ENCODE assay signal across 12 cellular contexts in genomic region chr5:136518814-136519213, GRCh38.
"Had no signal": no experiment of that assay in that cellular context is flagged by ENCODE, and none has a peak within 500 bp of the region (broad histone marks: within the 10 kb centered on the region; RNA-seq: fewer than 3 reads in every experiment).

No MANE protein-coding gene starts in this region.

- H3K4me1 ChIP-seq: ascending aorta, upper lobe of right lung had no signal

- H3K27me3 ChIP-seq: ascending aorta, cardiac muscle cell, upper lobe of right lung had no signal

- DNase-seq: activated CD4-positive, alpha-beta T cell treated with anti-CD3 and anti-CD28 coated beads, Interleukin-2, amount 10 ng/mL, durations not matched to agents 7 days and 5 days; activated CD8-positive, alpha-beta memory T cell treated with anti-CD3 and anti-CD28 coated beads for 24 hours; activated naive CD4-positive, alpha-beta T cell; occipital lobe; right cardiac atrium; stimulated activated CD4-positive, alpha-beta T cell treated with anti-CD3 and anti-CD28 coated beads, Interleukin-4, amount 100 ng/mL, for 4 hours; stimulated activated CD8-positive, alpha-beta memory T cell treated with anti-CD3 and anti-CD28 coated beads, Interleukin-4, amount 100 ng/mL, for 48 hours; SW 1271; upper lobe of right lung had no signal

- H3K36me3 ChIP-seq: ascending aorta, cardiac muscle cell, upper lobe of right lung had no signal

- H3K9me3 ChIP-seq: ascending aorta, upper lobe of right lung had no signal

- H3K4me3 ChIP-seq: ascending aorta, cardiac muscle cell, skin epidermis, upper lobe of right lung had no signal

- H3K27ac ChIP-seq: ascending aorta, cardiac muscle cell, skin epidermis, upper lobe of right lung had no signal
